ENCODE assay signal across 9 cellular contexts in the genomic region with DNA sequence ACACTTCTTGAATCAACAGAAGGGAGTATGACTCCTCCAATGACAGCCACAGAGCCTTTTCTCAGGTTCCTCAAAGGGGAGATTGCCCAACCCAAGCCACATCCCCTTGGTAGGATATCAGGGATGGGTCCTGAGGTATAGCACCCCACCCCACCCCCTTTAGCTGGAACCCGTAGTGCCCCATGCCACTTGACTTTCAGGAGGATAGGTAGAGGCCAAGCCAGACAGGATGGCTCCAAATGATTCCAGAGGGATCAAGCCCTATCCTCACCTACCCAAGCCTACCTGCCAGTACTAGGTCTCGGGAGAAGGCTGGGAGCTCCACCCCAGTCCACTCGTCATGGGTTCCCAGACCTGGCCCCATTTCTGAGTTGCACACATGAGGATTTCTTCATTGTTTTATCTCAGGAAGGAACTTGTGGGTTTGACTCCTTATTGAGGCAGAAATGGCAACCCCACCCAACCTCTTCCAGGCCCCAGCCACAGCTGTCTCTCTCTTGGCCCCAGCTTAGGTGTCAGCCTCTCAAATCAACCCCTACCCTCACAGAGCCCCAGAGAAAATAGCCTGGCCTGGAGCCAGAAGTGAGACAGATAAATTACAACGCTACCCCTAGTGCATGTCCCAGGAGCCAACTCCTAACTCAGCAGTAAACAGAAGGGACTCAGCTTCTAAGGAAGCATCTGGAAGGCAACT. TPM values are rescaled to one million over a fixed set of nuclear protein-coding genes. Genes with fewer than 3 reads are reported as not detected.
DNase-seq lines count a peak whose midpoint lies in the region; ATAC-seq and TF ChIP-seq lines count a peak whose summit lies in the region.
"Had no signal": no experiment of that assay in that cellular context is flagged by ENCODE, and none has a peak within 500 bp of the region (broad histone marks: within the 10 kb centered on the region; RNA-seq: fewer than 3 reads in every experiment).

No MANE protein-coding gene starts in this region.

- H3K36me3 ChIP-seq in DND-41 (ENCODE audit: insufficient read depth, low read length) (peaks cover 81% of the 10 kb centered on the region), Peyer's patch (peaks cover 0 to 31% (median 0%) of the 10 kb centered on the region in 3 donors), adrenal gland (replicated peaks in 1 of 2) (peaks cover 0 to 35% of the 10 kb centered on the region in 2 donors), brain microvascular endothelial cell (replicated peaks) (peaks cover 41% of the 10 kb centered on the region)

- peaks cover 79% of the 10 kb centered on the region for H3K79me2 ChIP-seq in DND-41 (ENCODE audit: insufficient read depth, low read length)
- H3K79me2 ChIP-seq: parathyroid adenoma had no signal

- H3K27me3 Mint-ChIP-seq in naive B cell (no peaks in the 10 kb centered on the region), chondrocyte (ENCODE audit: low read depth) (no peaks in the 10 kb centered on the region)

- H3K9me3 ChIP-seq in DND-41 (ENCODE audit: insufficient read depth, low read length, severe bottlenecking) (no peaks in the 10 kb centered on the region), Peyer's patch (no peaks in the 10 kb centered on the region), adrenal gland (replicated peaks in 1 of 3) (no peaks in the 10 kb centered on the region)

- H3K9me3 Mint-ChIP-seq in naive B cell (no peaks in the 10 kb centered on the region), chondrocyte (ENCODE audit: low read depth) (no peaks in the 10 kb centered on the region)

- DNase-seq in DND-41 (peak; percentile 93), Peyer's patch (peak in 1 of 3 donors; percentile 57), adrenal gland (peak in 3 of 7 donors; percentile 16 to 38 (median 29)), naive B cell (no peak), brain microvascular endothelial cell (no peak), GM19240 (ENCODE audit: insufficient read length, low spot score) (no peak), chondrocyte (ENCODE audit: low spot score) (no peak)

- H3K4me2 ChIP-seq in DND-41 (ENCODE audit: insufficient read depth, low read length) = peak overlapping the region; percentile 82

- TF ChIP-seq POLR2A in Peyer's patch (IDR thresholded peaks at IDR 0.05) = no peak
- no peak for TF ChIP-seq POLR2A in adrenal gland (IDR thresholded peaks at IDR 0.05)

- peaks cover 6% of the 10 kb centered on the region in 2 donors for H3K36me3 Mint-ChIP-seq in naive B cell
- peaks cover 10% of the 10 kb centered on the region for H3K36me3 Mint-ChIP-seq in chondrocyte (ENCODE audit: low read depth)

- peak overlapping the region; percentile 99 for H3K9ac ChIP-seq in DND-41 (ENCODE audit: low read depth, low read length)
- H3K9ac ChIP-seq: parathyroid adenoma had no signal

- H3K27ac ChIP-seq in DND-41 (ENCODE audit: low read length) (peak overlapping the region; percentile 100), Peyer's patch (peak overlapping the region; percentile 4 to 87 (median 75)), adrenal gland (peak overlapping the region in 4 of 5 donors; percentile 37 to 97 (median 84)), brain microvascular endothelial cell (no peak overlapping the region)
- H3K27ac ChIP-seq: parathyroid adenoma had no signal

- H3K4me3 Mint-ChIP-seq in naive B cell (peak overlapping the region in 7 of 8 donors; percentile 59 to 89 (median 73)), chondrocyte (ENCODE audit: unreplicated experiment) (no peak overlapping the region)

- WGBS in adrenal gland, 4 donors = 29 to 76% (median 53%) methylated on average over 3 to 4 of the region's 4 CpGs

- intact Hi-C loops in adrenal gland (cut with DNase I) = loop anchor here (5.0 to 10.0 kb wide), 3 partner anchors 93 to 153 kb away; a partner anchor contains a TSS

- peaks cover 26% of the 10 kb centered on the region for H4K20me1 ChIP-seq in DND-41 (ENCODE audit: insufficient read depth, low read length)

- TF ChIP-seq CTCF in DND-41 (IDR thresholded peaks at IDR 0.05; ENCODE audit: borderline replicate concordance, extremely low read depth, low read length, poor library complexity, severe bottlenecking) = no peak
- TF ChIP-seq CTCF in Peyer's patch (IDR thresholded peaks at IDR 0.05) = no peak
- TF ChIP-seq CTCF in adrenal gland (IDR thresholded peaks at IDR 0.05) = no peak
- no peak for TF ChIP-seq CTCF in brain microvascular endothelial cell (IDR thresholded peaks at IDR 0.05; ENCODE audit: low read depth, low read length, missing control alignments)
- no peak for TF ChIP-seq CTCF in chondrocyte (IDR thresholded peaks at IDR 0.05)

- H2AFZ ChIP-seq in DND-41 (ENCODE audit: low read depth, low read length) = no peak overlapping the region
- H2AFZ ChIP-seq: parathyroid adenoma had no signal

- H3K27ac Mint-ChIP-seq in naive B cell = peak overlapping the region; percentile 63 to 96 (median 74)
- H3K27ac Mint-ChIP-seq in chondrocyte (ENCODE audit: unreplicated experiment) = no peak overlapping the region

- in situ Hi-C loops in brain microvascular endothelial cell (cut with HindIII; ENCODE audit: low pct_ligation_motif_present, low sequenced_read_pairs) = no loop called here

- H3K27me3 ChIP-seq in DND-41 (ENCODE audit: insufficient read depth, low read length, poor library complexity) (no peaks in the 10 kb centered on the region), Peyer's patch (no peaks in the 10 kb centered on the region), adrenal gland (no peaks in the 10 kb centered on the region), brain microvascular endothelial cell (replicated peaks) (no peaks in the 10 kb centered on the region)

- H3K4me1 ChIP-seq in DND-41 (ENCODE audit: insufficient read depth, low read length) = peaks cover 74% of the 10 kb centered on the region
- H3K4me1 ChIP-seq in Peyer's patch = peaks cover 0 to 60% (median 35%) of the 10 kb centered on the region in 4 donors
- peaks cover 28 to 61% of the 10 kb centered on the region in 2 donors for H3K4me1 ChIP-seq in adrenal gland (replicated peaks in 1 of 2)

- ATAC-seq in DND-41 (ENCODE audit: insufficient read depth, low read depth) = peak; percentile 26
- no peak for ATAC-seq in naive B cell (ENCODE audit: low read depth in 2 of 2)
- ATAC-seq in GM19452 (IDR thresholded peaks at IDR 0.05; ENCODE audit: unreplicated experiment) = no peak

- H3K4me1 Mint-ChIP-seq in naive B cell (peaks cover 59 to 84% (median 82%) of the 10 kb centered on the region in 3 donors), chondrocyte (ENCODE audit: low read depth) (peaks cover 41% of the 10 kb centered on the region)

- peak overlapping the region; percentile 86 to 93 for H3K4me3 ChIP-seq in DND-41 (ENCODE audit: low read depth in 1 of 2, low read length in 2 of 2)
- H3K4me3 ChIP-seq in Peyer's patch = no peak overlapping the region
- H3K4me3 ChIP-seq in adrenal gland = no peak overlapping the region
- H3K4me3 ChIP-seq in brain microvascular endothelial cell (ENCODE audit: low read depth, low read length) = no peak overlapping the region

RNA-seq across cellular contexts. Expression of a gene that starts 3.6 kb away (rescaled TPM):
- total RNA-seq in Peyer's patch = 100 to 1,000 TPM in 1 of 4 donors, 10 to 100 TPM in 3; 49.2 to 267 (median 60.1) TPM
- total RNA-seq in adrenal gland = 100 to 1,000 TPM; 116 to 309 (median 181) TPM
- polyA plus RNA-seq in adrenal gland = 100 to 1,000 TPM in 2 of 3 donors, 10 to 100 TPM in 1; 86.3 to 163 (median 135) TPM
- polyA plus RNA-seq in naive B cell (ENCODE audit: low read depth in 6 of 6) = 100 to 1,000 TPM; 207 to 529 (median 394) TPM
- 47.4 to 56.3 TPM (median 52.9 TPM) in 3 replicates for total RNA-seq in chondrocyte

RNA-seq across cellular contexts. Expression of a gene that starts 16.7 kb away (rescaled TPM):
- total RNA-seq in Peyer's patch (10 to 100 TPM in 1 of 4 donors, 1 to 10 TPM in 3; 4.4 to 12.4 (median 6.1) TPM), adrenal gland (10 to 100 TPM in 4 of 8 donors, 1 to 10 TPM in 4; 5.1 to 42.9 (median 12.3) TPM), chondrocyte (17.4 to 20.7 TPM (median 19.7 TPM) in 3 replicates)
- polyA plus RNA-seq in adrenal gland (10 to 100 TPM; 15.4 to 24.5 (median 17.3) TPM), naive B cell (ENCODE audit: low read depth in 6 of 6) (1 to 10 TPM; 3.0 to 8.6 (median 5.5) TPM)

RNA-seq across cellular contexts. Expression of a gene that starts 17.1 kb away (rescaled TPM):
- total RNA-seq in Peyer's patch (10 to 100 TPM in 3 of 4 donors, 1 to 10 TPM in 1; 6.6 to 24.3 (median 18.0) TPM), adrenal gland (10 to 100 TPM in 7 of 8 donors, 1 to 10 TPM in 1; 8.2 to 29.1 (median 23.6) TPM), chondrocyte (19.9 to 23.4 TPM (median 21.7 TPM) in 3 replicates)
- polyA plus RNA-seq in adrenal gland (10 to 100 TPM in 2 of 3 donors, 1 to 10 TPM in 1; 9.6 to 22.9 (median 12.5) TPM), naive B cell (ENCODE audit: low read depth in 6 of 6) (10 to 100 TPM in 4 of 6 donors, 1 to 10 TPM in 2; 9.5 to 12.0 (median 10.5) TPM)

RNA-seq across cellular contexts. Expression of a gene that starts 42.9 kb away (rescaled TPM):
- total RNA-seq in Peyer's patch = 1 to 10 TPM; 2.1 to 8.6 (median 4.7) TPM
- 1 to 10 TPM; 1.5 to 5.7 (median 3.6) TPM for total RNA-seq in adrenal gland
- polyA plus RNA-seq in adrenal gland = 1 to 10 TPM; 1.5 to 6.2 (median 2.2) TPM
- polyA plus RNA-seq in naive B cell (ENCODE audit: low read depth in 6 of 6) = 1 to 10 TPM in 1 of 6 donors, under 1 TPM in 4, not detected in 1; 0.62 to 1.0 (median 0.69) TPM
- 3.4 to 5.2 TPM (median 3.5 TPM) in 3 replicates for total RNA-seq in chondrocyte

Comparison
In these comparisons a context has a peak if more than half of its experiments do, and no peak if none do; other contexts are left out.
1. H3K4me3 ChIP-seq: peak in DND-41 (2 of 2); none in Peyer's patch (0 of 4), adrenal gland (0 of 4) and brain microvascular endothelial cell (single experiment).